Comparison of ENCODE assay signal across 13 cellular contexts in the genomic region with DNA sequence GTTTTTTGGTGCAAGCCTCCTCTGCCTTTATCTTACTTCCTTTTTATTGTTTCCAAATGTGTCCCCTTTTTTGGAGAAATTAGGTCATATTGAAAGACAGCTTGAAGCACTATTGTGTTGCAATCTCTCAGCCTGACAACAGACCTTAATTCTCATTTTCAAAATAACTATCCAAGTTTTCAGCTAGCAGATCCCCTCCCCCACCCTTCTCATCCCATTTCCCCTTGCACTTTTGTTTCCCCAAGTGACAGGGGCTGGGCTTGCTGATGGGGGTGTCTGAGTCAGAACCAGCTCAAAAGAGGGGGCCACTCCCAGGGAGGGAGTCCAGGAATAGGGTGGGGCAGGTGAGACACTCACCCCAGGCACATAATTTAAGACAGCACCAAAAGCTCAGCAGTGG.
DNase-seq lines count a peak whose midpoint lies in the region; ATAC-seq and TF ChIP-seq lines count a peak whose summit lies in the region.
"Had no signal": no experiment of that assay in that cellular context is flagged by ENCODE, and none has a peak within 500 bp of the region (broad histone marks: within the 10 kb centered on the region; RNA-seq: fewer than 3 reads in every experiment).

No MANE protein-coding gene starts in this region.

- H3K27me3 ChIP-seq in Karpas-422 (ENCODE audit: low read length), result no peaks in the 10 kb centered on the region
- H3K27me3 ChIP-seq in lower lobe of right lung (ENCODE audit: low read depth), result no peaks in the 10 kb centered on the region
- H3K27me3 ChIP-seq: dorsolateral prefrontal cortex had no signal

- no peaks in the 10 kb centered on the region for H3K9me3 ChIP-seq in Karpas-422 (ENCODE audit: low read length)
- H3K9me3 ChIP-seq in lower lobe of right lung, result no peaks in the 10 kb centered on the region

- H3K9me3 Mint-ChIP-seq in CD14-positive monocyte, result peaks cover 0 to 2% (median 0%) of the 10 kb centered on the region in 7 donors
- H3K9me3 Mint-ChIP-seq in activated naive CD8-positive, alpha-beta T cell treated with anti-CD3 and anti-CD28 coated beads, Interleukin-2, amount 50 U/mL, for 24 hours, result no peaks in the 10 kb centered on the region

- H3K27ac ChIP-seq in Karpas-422 (ENCODE audit: low read length) (0 out of 2 replicates have a peak overlapping the region, but pooled peaks have one; percentile 15), lower lobe of right lung (peak overlapping the region; percentile 25), coronary artery (peak overlapping the region in 1 of 2 donors; percentile 78)

- peaks cover 74% of the 10 kb centered on the region for H3K4me1 Mint-ChIP-seq in CD14-positive monocyte
- peaks cover 52% of the 10 kb centered on the region for H3K4me1 Mint-ChIP-seq in activated naive CD8-positive, alpha-beta T cell treated with anti-CD3 and anti-CD28 coated beads, Interleukin-2, amount 50 U/mL, for 24 hours

- H3K4me1 ChIP-seq in Karpas-422 (ENCODE audit: low read length) (peaks cover 39% of the 10 kb centered on the region), lower lobe of right lung (peaks cover 47% of the 10 kb centered on the region)

- intact Hi-C loops in CD14-positive monocyte (cut with micrococcal nuclease), result no loop called here
- intact Hi-C loops in lower lobe of right lung (cut with DNase I), result no loop called here

- peaks cover 0 to 14% (median 0%) of the 10 kb centered on the region in 3 donors for H3K27me3 Mint-ChIP-seq in CD14-positive monocyte (ENCODE audit: low read depth in 3 of 3)
- H3K27me3 Mint-ChIP-seq in activated naive CD8-positive, alpha-beta T cell treated with anti-CD3 and anti-CD28 coated beads, Interleukin-2, amount 50 U/mL, for 24 hours, result no peaks in the 10 kb centered on the region

- H3K4me3 ChIP-seq in Karpas-422 (ENCODE audit: low read length) (no peak overlapping the region), lower lobe of right lung (no peak overlapping the region), coronary artery (no peak overlapping the region)
- H3K4me3 ChIP-seq: dorsolateral prefrontal cortex had no signal

- no peak overlapping the region for H3K9ac ChIP-seq in Karpas-422 (ENCODE audit: low read length)

- peak overlapping the region; percentile 97 to 100 (median 98) for H3K27ac Mint-ChIP-seq in CD14-positive monocyte
- peak overlapping the region; percentile 14 for H3K27ac Mint-ChIP-seq in activated naive CD8-positive, alpha-beta T cell treated with anti-CD3 and anti-CD28 coated beads, Interleukin-2, amount 50 U/mL, for 24 hours
- H3K27ac Mint-ChIP-seq: HFFc6 had no signal

- no peak overlapping the region for H3K4me2 ChIP-seq in Karpas-422 (ENCODE audit: low read depth, low read length, poor library complexity, severe bottlenecking)

- no peaks in the 10 kb centered on the region for H3K9me2 ChIP-seq in Karpas-422 (replicated peaks; ENCODE audit: insufficient read depth, low read length)

- peaks cover 77 to 82% of the 10 kb centered on the region in 2 donors for H3K36me3 Mint-ChIP-seq in CD14-positive monocyte
- H3K36me3 Mint-ChIP-seq in activated naive CD8-positive, alpha-beta T cell treated with anti-CD3 and anti-CD28 coated beads, Interleukin-2, amount 50 U/mL, for 24 hours (ENCODE audit: low read depth), result peaks cover 51% of the 10 kb centered on the region

- H3K36me3 ChIP-seq in Karpas-422 (ENCODE audit: insufficient read depth, low read length) (no peaks in the 10 kb centered on the region), lower lobe of right lung (peaks cover 40% of the 10 kb centered on the region)

- peak overlapping the region; percentile 96 to 99 for H3K4me3 Mint-ChIP-seq in CD14-positive monocyte
- no peak overlapping the region for H3K4me3 Mint-ChIP-seq in activated naive CD8-positive, alpha-beta T cell treated with anti-CD3 and anti-CD28 coated beads, Interleukin-2, amount 50 U/mL, for 24 hours
- H3K4me3 Mint-ChIP-seq: HFFc6 had no signal

- peak; percentile 67 for DNase-seq in CD14-positive monocyte (ENCODE audit: low spot score)
- DNase-seq in Karpas-422, result no peak
- DNase-seq in activated naive CD8-positive, alpha-beta T cell treated with anti-CD3 and anti-CD28 coated beads, Interleukin-2, amount 50 U/mL, for 24 hours, result no peak
- no peak for DNase-seq in lower lobe of right lung
- DNase-seq in coronary artery (ENCODE audit: low spot score), result no peak
- DNase-seq in stimulated activated CD4-positive, alpha-beta T cell treated with anti-CD3 and anti-CD28 coated beads, Interleukin-2, amount 100 ng/mL, for 48 hours, result no peak
- DNase-seq: activated gamma-delta T cell, COR-L47, HFFc6, RPMI8226 had no signal

- H3K79me2 ChIP-seq in Karpas-422 (ENCODE audit: low read length), result peaks cover 22% of the 10 kb centered on the region

- ATAC-seq in activated naive CD8-positive, alpha-beta T cell treated with anti-CD3 and anti-CD28 coated beads, Interleukin-2, amount 50 U/mL, for 24 hours, result no peak
- ATAC-seq in lower lobe of right lung, result no peak
- no peak for ATAC-seq in HG03196 (IDR thresholded peaks at IDR 0.05; ENCODE audit: unreplicated experiment)
- no peak for ATAC-seq in HG02852 (IDR thresholded peaks at IDR 0.05; ENCODE audit: unreplicated experiment)

- TF ChIP-seq CTCF in CD14-positive monocyte (IDR thresholded peaks at IDR 0.05), result no peak
- TF ChIP-seq CTCF in lower lobe of right lung (IDR thresholded peaks at IDR 0.05), result no peak
- no peak for TF ChIP-seq CTCF in coronary artery (IDR thresholded peaks at IDR 0.05)

- H2AFZ ChIP-seq in Karpas-422 (ENCODE audit: low read length), result no peak overlapping the region

- no peaks in the 10 kb centered on the region for H4K20me1 ChIP-seq in Karpas-422 (ENCODE audit: insufficient read depth, low read depth, low read length)
